ENCODE assay signal across 24 cellular contexts in genomic region chr14:104120281-104120741, GRCh38. TPM values are rescaled to one million over a fixed set of nuclear protein-coding genes. Genes with fewer than 3 reads are reported as not detected.
DNase-seq lines count a peak whose midpoint lies in the region; ATAC-seq and TF ChIP-seq lines count a peak whose summit lies in the region.
"Had no signal": no experiment of that assay in that cellular context is flagged by ENCODE, and none has a peak within 500 bp of the region (broad histone marks: within the 10 kb centered on the region; RNA-seq: fewer than 3 reads in every experiment).

No MANE protein-coding gene starts in this region.

- DNase-seq in Right ventricle myocardium inferior (ENCODE audit: missing footprints): peak; percentile 56
- DNase-seq in left ventricle myocardium inferior: no peak
- DNase-seq in RWPE2 (ENCODE audit: low spot score): peak; percentile 47
- DNase-seq in foreskin keratinocyte: no peak
- no peak for DNase-seq in activated CD4-positive, alpha-beta memory T cell treated with anti-CD3 and anti-CD28 coated beads, Interleukin-2, amount 10 ng/mL, durations not matched to agents 7 days and 5 days
- DNase-seq in activated naive CD4-positive, alpha-beta T cell treated with anti-CD3 and anti-CD28 coated beads, Interleukin-2, amount 10 ng/mL, durations not matched to agents 7 days and 5 days: no peak
- DNase-seq: activated gamma-delta T cell; activated naive CD8-positive, alpha-beta T cell treated with anti-CD3 and anti-CD28 coated beads, Interleukin-2, amount 10 ng/mL, durations not matched to agents 7 days and 5 days; central memory CD4-positive, alpha-beta T cell; effector memory CD8-positive, alpha-beta T cell; MG63; naive B cell; NCI-H2029; NCI-H526; SIG-M5; stimulated activated CD4-positive, alpha-beta T cell treated with anti-CD3 and anti-CD28 coated beads, Interleukin-15, amount 100 ng/mL, for 24 hours; stimulated activated naive B cell treated with anti-CD40 and anti-IgM and Interleukin-4, amounts not matched to agents 10 μg/mL and 1 μg/mL and 100 μg/mL, for 72 hours; SW 1271 had no signal

- H3K9me3 ChIP-seq in left ventricle myocardium inferior (replicated peaks): peaks cover 26% of the 10 kb centered on the region
- H3K9me3 ChIP-seq in RWPE2 (ENCODE audit: severe bottlenecking): peaks cover 14% of the 10 kb centered on the region
- H3K9me3 ChIP-seq: prostate gland had no signal

- no peak overlapping the region for H3K27ac ChIP-seq in left ventricle myocardium inferior (replicated peaks)
- no peak overlapping the region for H3K27ac ChIP-seq in RWPE2 (ENCODE audit: poor library complexity, severe bottlenecking)
- H3K27ac ChIP-seq in foreskin keratinocyte: no peak overlapping the region
- H3K27ac ChIP-seq: KMS-11, prostate gland had no signal

- peaks cover 20% of the 10 kb centered on the region for H3K4me1 ChIP-seq in left ventricle myocardium inferior
- peaks cover 4% of the 10 kb centered on the region for H3K4me1 ChIP-seq in RWPE2 (ENCODE audit: insufficient read depth, poor library complexity, severe bottlenecking)
- H3K4me1 ChIP-seq in foreskin keratinocyte: no peaks in the 10 kb centered on the region
- H3K4me1 ChIP-seq: HAP-1 had no signal

- no peak overlapping the region for H3K27ac Mint-ChIP-seq in stimulated activated memory B cell treated with anti-CD40 and anti-IgM and Interleukin-4, amounts not matched to agents 10 μg/mL and 1 μg/mL and 100 μg/mL, for 72 hours
- no peak overlapping the region for H3K27ac Mint-ChIP-seq in activated CD4-positive, alpha-beta memory T cell treated with anti-CD3 and anti-CD28 coated beads, Interleukin-2, amount 10 ng/mL, durations not matched to agents 7 days and 5 days
- no peak overlapping the region for H3K27ac Mint-ChIP-seq in activated naive CD4-positive, alpha-beta T cell treated with anti-CD3 and anti-CD28 coated beads, Interleukin-2, amount 10 ng/mL, durations not matched to agents 7 days and 5 days
- H3K27ac Mint-ChIP-seq: activated naive CD8-positive, alpha-beta T cell treated with anti-CD3 and anti-CD28 coated beads, Interleukin-2, amount 10 ng/mL, durations not matched to agents 7 days and 5 days; effector memory CD8-positive, alpha-beta T cell; naive B cell; stimulated activated naive B cell treated with anti-CD40 and anti-IgM and Interleukin-4, amounts not matched to agents 10 μg/mL and 1 μg/mL and 100 μg/mL, for 72 hours had no signal

- peaks cover 9% of the 10 kb centered on the region for H3K9me3 Mint-ChIP-seq in stimulated activated memory B cell treated with anti-CD40 and anti-IgM and Interleukin-4, amounts not matched to agents 10 μg/mL and 1 μg/mL and 100 μg/mL, for 72 hours
- peaks cover 2% of the 10 kb centered on the region for H3K9me3 Mint-ChIP-seq in activated CD4-positive, alpha-beta memory T cell treated with anti-CD3 and anti-CD28 coated beads, Interleukin-2, amount 10 ng/mL, durations not matched to agents 7 days and 5 days
- peaks cover 5% of the 10 kb centered on the region for H3K9me3 Mint-ChIP-seq in activated naive CD4-positive, alpha-beta T cell treated with anti-CD3 and anti-CD28 coated beads, Interleukin-2, amount 10 ng/mL, durations not matched to agents 7 days and 5 days

- H3K36me3 Mint-ChIP-seq in stimulated activated memory B cell treated with anti-CD40 and anti-IgM and Interleukin-4, amounts not matched to agents 10 μg/mL and 1 μg/mL and 100 μg/mL, for 72 hours: peaks cover 6% of the 10 kb centered on the region
- no peaks in the 10 kb centered on the region for H3K36me3 Mint-ChIP-seq in activated CD4-positive, alpha-beta memory T cell treated with anti-CD3 and anti-CD28 coated beads, Interleukin-2, amount 10 ng/mL, durations not matched to agents 7 days and 5 days (ENCODE audit: low read depth)
- no peaks in the 10 kb centered on the region for H3K36me3 Mint-ChIP-seq in activated naive CD4-positive, alpha-beta T cell treated with anti-CD3 and anti-CD28 coated beads, Interleukin-2, amount 10 ng/mL, durations not matched to agents 7 days and 5 days
- H3K36me3 Mint-ChIP-seq: activated naive CD8-positive, alpha-beta T cell treated with anti-CD3 and anti-CD28 coated beads, Interleukin-2, amount 10 ng/mL, durations not matched to agents 7 days and 5 days had no signal

- H3K4me3 Mint-ChIP-seq in stimulated activated memory B cell treated with anti-CD40 and anti-IgM and Interleukin-4, amounts not matched to agents 10 μg/mL and 1 μg/mL and 100 μg/mL, for 72 hours: no peak overlapping the region
- H3K4me3 Mint-ChIP-seq in activated CD4-positive, alpha-beta memory T cell treated with anti-CD3 and anti-CD28 coated beads, Interleukin-2, amount 10 ng/mL, durations not matched to agents 7 days and 5 days: no peak overlapping the region
- H3K4me3 Mint-ChIP-seq in activated naive CD4-positive, alpha-beta T cell treated with anti-CD3 and anti-CD28 coated beads, Interleukin-2, amount 10 ng/mL, durations not matched to agents 7 days and 5 days: no peak overlapping the region
- H3K4me3 Mint-ChIP-seq: activated naive CD8-positive, alpha-beta T cell treated with anti-CD3 and anti-CD28 coated beads, Interleukin-2, amount 10 ng/mL, durations not matched to agents 7 days and 5 days; effector memory CD8-positive, alpha-beta T cell; stimulated activated naive B cell treated with anti-CD40 and anti-IgM and Interleukin-4, amounts not matched to agents 10 μg/mL and 1 μg/mL and 100 μg/mL, for 72 hours had no signal

- CTCF ChIA-PET in activated CD4-positive, alpha-beta memory T cell treated with anti-CD3 and anti-CD28 coated beads, Interleukin-2, amount 10 ng/mL, durations not matched to agents 7 days and 5 days (lab: Charles Lee): interaction anchor here (1.5 kb wide), 1 partner anchor 26 kb away, joined by 3 read pairs; no protein-coding TSS in a partner anchor
- CTCF ChIA-PET in activated naive CD4-positive, alpha-beta T cell treated with anti-CD3 and anti-CD28 coated beads, Interleukin-2, amount 10 ng/mL, durations not matched to agents 7 days and 5 days (lab: Charles Lee): no interaction called here

- POLR2A ChIA-PET in activated CD4-positive, alpha-beta memory T cell treated with anti-CD3 and anti-CD28 coated beads, Interleukin-2, amount 10 ng/mL, durations not matched to agents 7 days and 5 days (lab: Charles Lee): no interaction called here

- no peak for TF ChIP-seq CTCF in left ventricle myocardium inferior (IDR thresholded peaks at IDR 0.05; ENCODE audit: borderline replicate concordance)
- TF ChIP-seq CTCF in RWPE2 (IDR thresholded peaks at IDR 0.05; ENCODE audit: poor library complexity, severe bottlenecking): no peak
- TF ChIP-seq CTCF in foreskin keratinocyte (conservative IDR thresholded peaks at IDR 0.05): no peak

- ATAC-seq in Right ventricle myocardium inferior (no peak), RWPE2 (ENCODE audit: low read depth) (no peak), foreskin keratinocyte (peak; percentile 45), HG02588 (IDR thresholded peaks at IDR 0.05; ENCODE audit: unreplicated experiment) (no peak)
- ATAC-seq in stimulated activated memory B cell treated with anti-CD40 and anti-IgM and Interleukin-4, amounts not matched to agents 10 μg/mL and 1 μg/mL and 100 μg/mL, for 72 hours: peak; percentile 9
- ATAC-seq: effector memory CD8-positive, alpha-beta T cell; Panc1; stimulated activated naive B cell treated with anti-CD40 and anti-IgM and Interleukin-4, amounts not matched to agents 10 μg/mL and 1 μg/mL and 100 μg/mL, for 72 hours had no signal

- H3K27me3 Mint-ChIP-seq in stimulated activated memory B cell treated with anti-CD40 and anti-IgM and Interleukin-4, amounts not matched to agents 10 μg/mL and 1 μg/mL and 100 μg/mL, for 72 hours: peaks cover 58% of the 10 kb centered on the region
- H3K27me3 Mint-ChIP-seq in activated CD4-positive, alpha-beta memory T cell treated with anti-CD3 and anti-CD28 coated beads, Interleukin-2, amount 10 ng/mL, durations not matched to agents 7 days and 5 days: peaks cover 39% of the 10 kb centered on the region
- peaks cover 62% of the 10 kb centered on the region for H3K27me3 Mint-ChIP-seq in activated naive CD4-positive, alpha-beta T cell treated with anti-CD3 and anti-CD28 coated beads, Interleukin-2, amount 10 ng/mL, durations not matched to agents 7 days and 5 days

- H3K27me3 ChIP-seq in left ventricle myocardium inferior (ENCODE audit: low read depth) (peaks cover 81% of the 10 kb centered on the region), RWPE2 (ENCODE audit: insufficient read depth, poor library complexity, severe bottlenecking) (peaks cover 7% of the 10 kb centered on the region), foreskin keratinocyte (peaks cover 54% of the 10 kb centered on the region)
- H3K27me3 ChIP-seq: MG63 had no signal

- H3K36me3 ChIP-seq in left ventricle myocardium inferior (no peaks in the 10 kb centered on the region), RWPE2 (ENCODE audit: low read depth) (no peaks in the 10 kb centered on the region; the same call in 1 of the 2 replicates)
- H3K36me3 ChIP-seq: HAP-1, MG63, prostate gland had no signal

- H3K4me3 ChIP-seq in left ventricle myocardium inferior (no peak overlapping the region), RWPE2 (ENCODE audit: severe bottlenecking) (no peak overlapping the region)
- H3K4me3 ChIP-seq: HAP-1, MG63, prostate gland had no signal

- intact Hi-C loops in Right ventricle myocardium inferior (cut with DNase I) (no loop called here), left ventricle myocardium inferior (cut with micrococcal nuclease) (no loop called here)

- H3K4me1 Mint-ChIP-seq in stimulated activated memory B cell treated with anti-CD40 and anti-IgM and Interleukin-4, amounts not matched to agents 10 μg/mL and 1 μg/mL and 100 μg/mL, for 72 hours: no peaks in the 10 kb centered on the region
- H3K4me1 Mint-ChIP-seq in activated CD4-positive, alpha-beta memory T cell treated with anti-CD3 and anti-CD28 coated beads, Interleukin-2, amount 10 ng/mL, durations not matched to agents 7 days and 5 days: no peaks in the 10 kb centered on the region
- peaks cover 2% of the 10 kb centered on the region for H3K4me1 Mint-ChIP-seq in activated naive CD4-positive, alpha-beta T cell treated with anti-CD3 and anti-CD28 coated beads, Interleukin-2, amount 10 ng/mL, durations not matched to agents 7 days and 5 days
- H3K4me1 Mint-ChIP-seq: activated naive CD8-positive, alpha-beta T cell treated with anti-CD3 and anti-CD28 coated beads, Interleukin-2, amount 10 ng/mL, durations not matched to agents 7 days and 5 days; stimulated activated naive B cell treated with anti-CD40 and anti-IgM and Interleukin-4, amounts not matched to agents 10 μg/mL and 1 μg/mL and 100 μg/mL, for 72 hours had no signal

RNA-seq across cellular contexts. Expression of gene KIF26A, which starts 18.1 kb away (rescaled TPM):
- 6.4 TPM for total RNA-seq in Right ventricle myocardium inferior
- total RNA-seq in left ventricle myocardium inferior: 6.5 TPM
- total RNA-seq in foreskin keratinocyte: 1.3 and 2.0 TPM in 2 replicates
- 0.42 and 0.53 TPM in 2 replicates for polyA plus RNA-seq in foreskin keratinocyte
- 1 to 10 TPM; 7.7 to 7.9 TPM for total RNA-seq in activated CD4-positive, alpha-beta memory T cell treated with anti-CD3 and anti-CD28 coated beads, Interleukin-2, amount 10 ng/mL, durations not matched to agents 7 days and 5 days

RNA-seq across cellular contexts. Expression of gene ASPG, which starts 34.8 kb away (rescaled TPM):
- 27.5 TPM for total RNA-seq in Right ventricle myocardium inferior
- total RNA-seq in left ventricle myocardium inferior: 27.1 TPM
- total RNA-seq in foreskin keratinocyte: 0.11 and 0.14 TPM in 2 replicates
- 0.08 TPM in 1 of 2 replicates, not detected in the other for polyA plus RNA-seq in foreskin keratinocyte
- total RNA-seq in activated CD4-positive, alpha-beta memory T cell treated with anti-CD3 and anti-CD28 coated beads, Interleukin-2, amount 10 ng/mL, durations not matched to agents 7 days and 5 days: not detected
- total RNA-seq: activated naive CD8-positive, alpha-beta T cell treated with anti-CD3 and anti-CD28 coated beads, Interleukin-2, amount 10 ng/mL, durations not matched to agents 7 days and 5 days had no signal

Comparison
In these comparisons a context has a peak if more than half of its experiments do, and no peak if none do; other contexts are left out.
1. DNase-seq: peak in Right ventricle myocardium inferior (single experiment) and RWPE2 (single experiment); none in left ventricle myocardium inferior (single experiment), foreskin keratinocyte (0 of 2), activated CD4-positive, alpha-beta memory T cell treated with anti-CD3 and anti-CD28 coated beads, Interleukin-2, amount 10 ng/mL, durations not matched to agents 7 days and 5 days (single experiment) and activated naive CD4-positive, alpha-beta T cell treated with anti-CD3 and anti-CD28 coated beads, Interleukin-2, amount 10 ng/mL, durations not matched to agents 7 days and 5 days (single experiment).
2. ATAC-seq: peak in foreskin keratinocyte (single experiment) and stimulated activated memory B cell treated with anti-CD40 and anti-IgM and Interleukin-4, amounts not matched to agents 10 μg/mL and 1 μg/mL and 100 μg/mL, for 72 hours (single experiment); none in Right ventricle myocardium inferior (single experiment), RWPE2 (single experiment) and HG02588 (single experiment).
3. RNA of gene ASPG, which starts 34.8 kb away (total RNA-seq): 27.5 TPM in Right ventricle myocardium inferior (single experiment) and 27.1 TPM in left ventricle myocardium inferior (single experiment); 0.11 to 0.14 TPM in foreskin keratinocyte and not detected in activated CD4-positive, alpha-beta memory T cell treated with anti-CD3 and anti-CD28 coated beads, Interleukin-2, amount 10 ng/mL, durations not matched to agents 7 days and 5 days; every median in the first group is over 10 times any median in the second.